ENCODE assay signal across 1 cellular context in genomic region chr4:173410106-173410505, GRCh38.
TF ChIP-seq lines count a peak whose summit lies in the region.

No MANE protein-coding gene starts in this region.

TF ChIP-seq in K562, 482 proteins besides CTCF, POLR2A, EP300 and RAD21 (continued from another document):
- TF ChIP-seq E2F8 (IDR thresholded peaks at IDR 0.05; ENCODE audit: low read depth, partially characterized antibody) (no peak), ZNF57 (CRISPR knock-in tag; IDR thresholded peaks at IDR 0.05) (no peak), EP400 (IDR thresholded peaks at IDR 0.05) (no peak), ZNF41 (CRISPR knock-in tag; conservative IDR thresholded peaks at IDR 0.05) (no peak), ZNF586 (CRISPR knock-in tag; conservative IDR thresholded peaks at IDR 0.05) (no peak), ZNF507 (tag; conservative IDR thresholded peaks at IDR 0.05) (no peak), ATF2 (CRISPR knock-in tag; IDR thresholded peaks at IDR 0.05) (no peak), NCOA1 (IDR thresholded peaks at IDR 0.05; ENCODE audit: low read depth) (no peak), GMEB1 (CRISPR knock-in tag; IDR thresholded peaks at IDR 0.05) (no peak), CXXC5 (CRISPR knock-in tag; IDR thresholded peaks at IDR 0.05) (no peak), TOE1 (IDR thresholded peaks at IDR 0.05; ENCODE audit: borderline replicate concordance) (no peak), TOE1 (CRISPR knock-in tag; IDR thresholded peaks at IDR 0.05; ENCODE audit: borderline replicate concordance, low read depth) (no peak), MYBL2 (IDR thresholded peaks at IDR 0.05; ENCODE audit: low read depth) (no peak), MYBL2 (CRISPR knock-in tag; IDR thresholded peaks at IDR 0.05; ENCODE audit: borderline replicate concordance) (no peak), ZNF584 (CRISPR knock-in tag; IDR thresholded peaks at IDR 0.05; ENCODE audit: low read depth) (no peak), ZNF764 (CRISPR knock-in tag; IDR thresholded peaks at IDR 0.05; ENCODE audit: low read depth) (no peak), GABPB1 (CRISPR knock-in tag; IDR thresholded peaks at IDR 0.05) (no peak)
- TF ChIP-seq, protein P1, sequence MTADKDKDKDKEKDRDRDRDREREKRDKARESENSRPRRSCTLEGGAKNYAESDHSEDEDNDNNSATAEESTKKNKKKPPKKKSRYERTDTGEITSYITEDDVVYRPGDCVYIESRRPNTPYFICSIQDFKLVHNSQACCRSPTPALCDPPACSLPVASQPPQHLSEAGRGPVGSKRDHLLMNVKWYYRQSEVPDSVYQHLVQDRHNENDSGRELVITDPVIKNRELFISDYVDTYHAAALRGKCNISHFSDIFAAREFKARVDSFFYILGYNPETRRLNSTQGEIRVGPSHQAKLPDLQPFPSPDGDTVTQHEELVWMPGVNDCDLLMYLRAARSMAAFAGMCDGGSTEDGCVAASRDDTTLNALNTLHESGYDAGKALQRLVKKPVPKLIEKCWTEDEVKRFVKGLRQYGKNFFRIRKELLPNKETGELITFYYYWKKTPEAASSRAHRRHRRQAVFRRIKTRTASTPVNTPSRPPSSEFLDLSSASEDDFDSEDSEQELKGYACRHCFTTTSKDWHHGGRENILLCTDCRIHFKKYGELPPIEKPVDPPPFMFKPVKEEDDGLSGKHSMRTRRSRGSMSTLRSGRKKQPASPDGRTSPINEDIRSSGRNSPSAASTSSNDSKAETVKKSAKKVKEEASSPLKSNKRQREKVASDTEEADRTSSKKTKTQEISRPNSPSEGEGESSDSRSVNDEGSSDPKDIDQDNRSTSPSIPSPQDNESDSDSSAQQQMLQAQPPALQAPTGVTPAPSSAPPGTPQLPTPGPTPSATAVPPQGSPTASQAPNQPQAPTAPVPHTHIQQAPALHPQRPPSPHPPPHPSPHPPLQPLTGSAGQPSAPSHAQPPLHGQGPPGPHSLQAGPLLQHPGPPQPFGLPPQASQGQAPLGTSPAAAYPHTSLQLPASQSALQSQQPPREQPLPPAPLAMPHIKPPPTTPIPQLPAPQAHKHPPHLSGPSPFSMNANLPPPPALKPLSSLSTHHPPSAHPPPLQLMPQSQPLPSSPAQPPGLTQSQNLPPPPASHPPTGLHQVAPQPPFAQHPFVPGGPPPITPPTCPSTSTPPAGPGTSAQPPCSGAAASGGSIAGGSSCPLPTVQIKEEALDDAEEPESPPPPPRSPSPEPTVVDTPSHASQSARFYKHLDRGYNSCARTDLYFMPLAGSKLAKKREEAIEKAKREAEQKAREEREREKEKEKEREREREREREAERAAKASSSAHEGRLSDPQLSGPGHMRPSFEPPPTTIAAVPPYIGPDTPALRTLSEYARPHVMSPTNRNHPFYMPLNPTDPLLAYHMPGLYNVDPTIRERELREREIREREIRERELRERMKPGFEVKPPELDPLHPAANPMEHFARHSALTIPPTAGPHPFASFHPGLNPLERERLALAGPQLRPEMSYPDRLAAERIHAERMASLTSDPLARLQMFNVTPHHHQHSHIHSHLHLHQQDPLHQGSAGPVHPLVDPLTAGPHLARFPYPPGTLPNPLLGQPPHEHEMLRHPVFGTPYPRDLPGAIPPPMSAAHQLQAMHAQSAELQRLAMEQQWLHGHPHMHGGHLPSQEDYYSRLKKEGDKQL (CRISPR knock-in tag; IDR thresholded peaks at IDR 0.05; ENCODE audit: borderline replicate concordance) = no peak
